In the genomic region with DNA sequence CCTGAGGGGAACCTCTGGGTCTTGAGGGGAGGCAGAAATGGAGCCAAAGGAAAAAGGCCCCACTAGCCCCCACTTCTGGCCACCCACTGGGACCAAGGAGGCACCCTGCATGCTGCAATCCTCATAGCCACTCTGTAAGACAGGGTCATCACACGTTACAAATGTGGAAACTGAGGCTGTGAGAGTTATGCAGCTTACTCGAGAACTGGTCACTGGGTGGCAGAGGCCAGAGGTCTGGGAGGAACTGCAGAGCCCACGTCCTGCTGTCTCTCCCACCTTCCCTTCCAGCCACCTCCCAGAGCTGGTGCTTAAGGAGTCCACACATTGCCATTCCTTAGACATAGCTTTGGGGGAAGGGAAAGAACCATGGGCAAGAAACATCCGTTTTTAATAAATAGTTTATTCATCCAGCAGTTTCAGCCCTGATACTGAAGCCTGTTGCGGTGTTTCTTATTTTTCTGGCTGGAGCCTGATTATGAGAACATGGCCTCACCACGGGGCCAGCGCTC, we compare ENCODE assay signal across 10 cellular contexts. TPM values are rescaled to one million over a fixed set of nuclear protein-coding genes. Genes with fewer than 3 reads are reported as not detected.
DNase-seq lines count a peak whose midpoint lies in the region; ATAC-seq, FAIRE-seq and TF ChIP-seq lines count a peak whose summit lies in the region.
"Had no signal": no experiment of that assay in that cellular context is flagged by ENCODE, and none has a peak within 500 bp of the region (broad histone marks: within the 10 kb centered on the region; RNA-seq: fewer than 3 reads in every experiment).

No MANE protein-coding gene starts in this region.

- H3K9me1 ChIP-seq in keratinocyte (ENCODE audit: control insufficient read depth, extremely low read depth, insufficient read depth, low read length) = peaks cover 5% of the 10 kb centered on the region

- H3K36me3 ChIP-seq in HCT116 (ENCODE audit: control insufficient read depth in 1 of 2, insufficient read depth in 2 of 2, low read length in 2 of 2) = peaks cover 0 to 7% of the 10 kb centered on the region in 2 experiments; a peak in 2 of 4 replicates
- H3K36me3 ChIP-seq in GM12878 (ENCODE audit: control insufficient read depth in 2 of 2, insufficient read depth in 2 of 2, low read length in 1 of 2) = peaks cover 1 to 3% of the 10 kb centered on the region in 2 experiments; a peak in 3 of 4 replicates
- peaks cover 14 to 27% of the 10 kb centered on the region in 2 experiments for H3K36me3 ChIP-seq in keratinocyte (ENCODE audit: control insufficient read depth in 2 of 2, extremely low read depth in 1 of 2, insufficient read depth in 2 of 2, low read length in 2 of 2)
- H3K36me3 ChIP-seq in smooth muscle cell (ENCODE audit: low read depth) = no peaks in the 10 kb centered on the region

- H3K79me2 ChIP-seq in HCT116 (ENCODE audit: insufficient read depth, low read length) (no peaks in the 10 kb centered on the region), GM12878 (ENCODE audit: control insufficient read depth, insufficient read depth, low read length) (no peaks in the 10 kb centered on the region), keratinocyte (ENCODE audit: control insufficient read depth, insufficient read depth, low read length) (no peaks in the 10 kb centered on the region), smooth muscle cell (ENCODE audit: low read depth) (no peaks in the 10 kb centered on the region)

- H4K20me1 ChIP-seq in HCT116 (ENCODE audit: insufficient read depth) = no peaks in the 10 kb centered on the region
- no peaks in the 10 kb centered on the region for H4K20me1 ChIP-seq in GM12878 (ENCODE audit: control insufficient read depth, insufficient read depth)
- peaks cover 4% of the 10 kb centered on the region for H4K20me1 ChIP-seq in keratinocyte (ENCODE audit: control insufficient read depth, extremely low read depth, insufficient read depth, low read length)
- H4K20me1 ChIP-seq in smooth muscle cell (ENCODE audit: low read depth) = peaks cover 12% of the 10 kb centered on the region

- POLR2A ChIA-PET in HCT116 (lab: Charles Lee) = no interaction called here
- POLR2A ChIA-PET in GM12878 (lab: Charles Lee) = interaction anchor here (1.4 kb wide), 1 partner anchor 257 kb away, joined by 3 read pairs; no protein-coding TSS in a partner anchor

- RAD21 ChIA-PET in HCT116 (lab: Charles Lee; ENCODE audit: low non-redundant PET in 1 of 2, low total read pairs in 2 of 2, uncharacterized antibody in 2 of 2, unreplicated experiment in 2 of 2) = interaction anchor here (1.0 kb wide), 3 partner anchors 257 to 284 kb away, joined by 3 to 7 read pairs (median 3); no protein-coding TSS in a partner anchor
- RAD21 ChIA-PET in GM12878 (lab: Charles Lee; ENCODE audit: unreplicated experiment) = interaction anchor here (1.0 to 4.6 kb wide), 6 partner anchors 16 to 384 kb away, joined by 3 to 25 read pairs (median 5); a partner anchor contains a TSS

- H3K4me3 ChIP-seq in HCT116 (replicated peaks in 1 of 2; ENCODE audit: low read depth in 1 of 2, low read length in 2 of 2) = no peak overlapping the region
- no peak overlapping the region for H3K4me3 ChIP-seq in GM12878
- no peak overlapping the region for H3K4me3 ChIP-seq in keratinocyte (ENCODE audit: control insufficient read depth in 2 of 3, extremely low read depth in 1 of 3, insufficient read depth in 2 of 3, low read depth in 1 of 3, low read length in 3 of 3)
- H3K4me3 ChIP-seq in smooth muscle cell = no peak overlapping the region

- DNase-seq in HCT116 (ENCODE audit: low read depth, low spot score) = no peak
- DNase-seq in GM12878 (ENCODE audit: low read depth, low spot score) = no peak
- no peak for DNase-seq in keratinocyte (ENCODE audit: low read depth, low spot score)
- no peak for DNase-seq in smooth muscle cell (lab: John Stamatoyannopoulos, UW; ENCODE audit: unreplicated experiment)
- DNase-seq in NCI-H748 treated with DMSO at 0.1 percent for 48 hours (lab: John Stamatoyannopoulos, UW) = no peak
- DNase-seq in T-helper 2 cell treated with Interferon-gamma antibody and Interleukin-4, amounts not matched to agents 5 μg/mL and 100 μg/mL, for 36 hours (ENCODE audit: low spot score) = no peak
- no peak for DNase-seq in KBM-7
- no peak for DNase-seq in LoVo (ENCODE audit: low spot score)

- TF ChIP-seq CTCF in HCT116 (IDR thresholded peaks at IDR 0.05 in 2 of 3, conservative IDR thresholded peaks at IDR 0.05 in 1 of 3; ENCODE audit: borderline replicate concordance in 1 of 3, insufficient read depth in 1 of 3, low read depth in 2 of 3, low read length in 2 of 3) (no peak), GM12878 (IDR thresholded peaks at IDR 0.05 in 2 of 3, conservative IDR thresholded peaks at IDR 0.05 in 1 of 3; ENCODE audit: control insufficient read depth in 2 of 3, extremely low read depth in 1 of 3, insufficient read depth in 1 of 3, low read depth in 3 of 3, low read length in 3 of 3) (no peak), keratinocyte (optimal IDR thresholded peaks at IDR 0.05 in 1 of 3, IDR thresholded peaks at IDR 0.05 in 1 of 3, conservative IDR thresholded peaks at IDR 0.05 in 1 of 3; ENCODE audit: extremely low read depth in 1 of 3, insufficient read depth in 2 of 3, low read length in 3 of 3) (no peak), smooth muscle cell (IDR thresholded peaks at IDR 0.05; ENCODE audit: borderline replicate concordance, insufficient read depth, poor library complexity, severe bottlenecking) (no peak)

- H2AFZ ChIP-seq in HCT116 (ENCODE audit: low read depth, low read length, poor library complexity, severe bottlenecking) = no peak overlapping the region
- no peak overlapping the region for H2AFZ ChIP-seq in GM12878 (ENCODE audit: control insufficient read depth, low read depth, low read length)
- no peak overlapping the region for H2AFZ ChIP-seq in keratinocyte (ENCODE audit: control insufficient read depth, low read length)
- H2AFZ ChIP-seq in smooth muscle cell (ENCODE audit: low read depth) = no peak overlapping the region

- peaks cover 25% of the 10 kb centered on the region for H3F3A ChIP-seq in smooth muscle cell (ENCODE audit: low read depth)

- H3K4me1 Mint-ChIP-seq in T-helper 2 cell treated with Interferon-gamma antibody and Interleukin-4, amounts not matched to agents 5 μg/mL and 100 μg/mL, for 36 hours (ENCODE audit: low read depth) = peaks cover 8% of the 10 kb centered on the region

- H3K4me1 ChIP-seq in HCT116 (ENCODE audit: control insufficient read depth in 1 of 2, insufficient read depth in 2 of 2, low read length in 2 of 2) (peaks cover 12 to 27% of the 10 kb centered on the region in 2 experiments), GM12878 (ENCODE audit: control insufficient read depth, insufficient read depth, low read length) (no peaks in the 10 kb centered on the region; the same call in 1 of the 2 replicates), keratinocyte (ENCODE audit: control insufficient read depth, extremely low read depth, insufficient read depth, low read length) (peaks cover 30% of the 10 kb centered on the region), smooth muscle cell (ENCODE audit: low read depth) (peaks cover 23% of the 10 kb centered on the region)

- dilution Hi-C loops in keratinocyte (cut with MboI; ENCODE audit: extremely low pct_ligation_motif_present, low sequenced_read_pairs) = no loop called here

- H3K9me3 ChIP-seq in HCT116 (ENCODE audit: control insufficient read depth in 1 of 2, insufficient read depth in 1 of 2, low read depth in 1 of 2, low read length in 2 of 2) = no peaks in the 10 kb centered on the region
- no peaks in the 10 kb centered on the region for H3K9me3 ChIP-seq in GM12878 (replicated peaks; ENCODE audit: control insufficient read depth, insufficient read depth, low read length)
- H3K9me3 ChIP-seq in keratinocyte (ENCODE audit: control insufficient read depth, low read depth, low read length) = no peaks in the 10 kb centered on the region
- no peaks in the 10 kb centered on the region for H3K9me3 ChIP-seq in smooth muscle cell (replicated peaks; ENCODE audit: low read depth)

- H3K9ac ChIP-seq in HCT116 (ENCODE audit: low read length) = no peak overlapping the region
- no peak overlapping the region for H3K9ac ChIP-seq in GM12878 (ENCODE audit: control insufficient read depth, insufficient read depth, low read length)
- peak overlapping the region; percentile 22 for H3K9ac ChIP-seq in keratinocyte (ENCODE audit: control insufficient read depth, extremely low read depth, insufficient read depth, low read length)
- H3K9ac ChIP-seq in smooth muscle cell (ENCODE audit: low read depth) = no peak overlapping the region

- TF ChIP-seq POLR2A in HCT116 (IDR thresholded peaks at IDR 0.05; ENCODE audit: borderline replicate concordance, extremely low read depth, insufficient read depth, insufficient read length) = no peak
- peak; percentile 36; the same call in 1 of the 2 replicates for TF ChIP-seq POLR2A in GM12878 (IDR thresholded peaks at IDR 0.05; ENCODE audit: low read depth, low read length)

- no peak overlapping the region for H3K27ac Mint-ChIP-seq in T-helper 2 cell treated with Interferon-gamma antibody and Interleukin-4, amounts not matched to agents 5 μg/mL and 100 μg/mL, for 36 hours

- H3K27me3 ChIP-seq in HCT116 (ENCODE audit: insufficient read depth, low read length) (no peaks in the 10 kb centered on the region), GM12878 (replicated peaks in 1 of 2; ENCODE audit: control insufficient read depth in 2 of 2, insufficient read depth in 2 of 2, low read length in 1 of 2) (no peaks in the 10 kb centered on the region; a peak in 1 of 4 replicates), keratinocyte (ENCODE audit: control insufficient read depth, extremely low read depth, insufficient read depth, low read length) (peaks cover 12% of the 10 kb centered on the region), smooth muscle cell (ENCODE audit: low read depth) (no peaks in the 10 kb centered on the region)

- H3K36me3 Mint-ChIP-seq in T-helper 2 cell treated with Interferon-gamma antibody and Interleukin-4, amounts not matched to agents 5 μg/mL and 100 μg/mL, for 36 hours (ENCODE audit: low read depth) = peaks cover 25% of the 10 kb centered on the region

- ATAC-seq in HCT116 (no peak), GM12878 (no peak)

- TF ChIP-seq RAD21 in HCT116 (IDR thresholded peaks at IDR 0.05; ENCODE audit: low read depth) = no peak
- TF ChIP-seq RAD21 in GM12878 (IDR thresholded peaks at IDR 0.05; ENCODE audit: insufficient read depth, low read depth, low read length) = no peak

- H3K4me3 Mint-ChIP-seq in T-helper 2 cell treated with Interferon-gamma antibody and Interleukin-4, amounts not matched to agents 5 μg/mL and 100 μg/mL, for 36 hours = no peak overlapping the region

- no peaks in the 10 kb centered on the region for H3K9me3 Mint-ChIP-seq in T-helper 2 cell treated with Interferon-gamma antibody and Interleukin-4, amounts not matched to agents 5 μg/mL and 100 μg/mL, for 36 hours

- intact Hi-C loops in HCT116 (cut with micrococcal nuclease) = loop anchor here (1.0 kb wide), 1 partner anchor 383 kb away; no protein-coding TSS in a partner anchor
- intact Hi-C loops in GM12878 (cut with micrococcal nuclease; ENCODE audit: unreplicated experiment) = loop anchor here (1.0 kb wide), 2 partner anchors 256 to 383 kb away; no protein-coding TSS in a partner anchor

- H3K27me3 Mint-ChIP-seq in T-helper 2 cell treated with Interferon-gamma antibody and Interleukin-4, amounts not matched to agents 5 μg/mL and 100 μg/mL, for 36 hours (ENCODE audit: low read depth) = no peaks in the 10 kb centered on the region

- no peak for TF ChIP-seq EP300 in GM12878 (IDR thresholded peaks at IDR 0.05; ENCODE audit: borderline replicate concordance in 1 of 2, control insufficient read depth in 1 of 2, low read depth in 2 of 2, low read length in 2 of 2)

- 53% methylated on average over 7 of the region's 7 CpGs for WGBS in GM12878 (ENCODE audit: insufficient coverage, insufficient replicate concordance, low lambda C conversion rate, missing lambda C conversion rate)
- WGBS in smooth muscle cell (ENCODE audit: low lambda C conversion rate) = 14% methylated on average over 7 of the region's 7 CpGs

- H3K9me2 ChIP-seq in HCT116 (ENCODE audit: insufficient read depth) = no peaks in the 10 kb centered on the region

- BruUV-seq in HCT116 (replicated peaks; lab: Mats Ljungman, UMichigan) (no TSS peak), GM12878 (replicated peaks; lab: Mats Ljungman, UMichigan) (no TSS peak)

- in situ Hi-C loops in GM12878 (cut with MboI) = no loop called here
- in situ Hi-C loops in KBM-7 (cut with MboI; ENCODE audit: low pct_unique_long_range_greater_than_20kb, low sequenced_read_pairs) = no loop called here

- H3K27ac ChIP-seq in HCT116 (ENCODE audit: low read depth, low read length) (peak overlapping the region; percentile 15; the same call in 1 of the 2 replicates), GM12878 (ENCODE audit: control insufficient read depth, insufficient read depth) (no peak overlapping the region), keratinocyte (ENCODE audit: control insufficient read depth, insufficient read depth, low read length) (no peak overlapping the region), smooth muscle cell (ENCODE audit: low read depth) (peak overlapping the region; percentile 83)

- SMC1A ChIA-PET in GM12878 (lab: Charles Lee; ENCODE audit: uncharacterized antibody, unreplicated experiment) = interaction anchor here (0.9 to 2.6 kb wide), 5 partner anchors 17 to 258 kb away, joined by 3 to 9 read pairs (median 4); a partner anchor contains a TSS

- peak overlapping the region; percentile 37 for H3K4me2 ChIP-seq in HCT116 (ENCODE audit: low read length)
- H3K4me2 ChIP-seq in GM12878 (ENCODE audit: control insufficient read depth, insufficient read depth) = no peak overlapping the region
- H3K4me2 ChIP-seq in keratinocyte (ENCODE audit: control insufficient read depth, extremely low read depth, insufficient read depth, low read depth, low read length) = peak overlapping the region; percentile 19
- H3K4me2 ChIP-seq in smooth muscle cell = peak overlapping the region; percentile 68

- FAIRE-seq in GM12878 (lab: Jason Lieb, UNC) = no peak
- FAIRE-seq in keratinocyte (lab: Jason Lieb, UNC) = no peak

- CTCF ChIA-PET in HCT116 (lab: Charles Lee) = interaction anchor here (0.8 to 3.8 kb wide), 25 partner anchors 9 to 385 kb away, joined by 3 to 67 read pairs (median 4); a partner anchor contains a TSS
- CTCF ChIA-PET in GM12878 (lab: Yijun Ruan, JAX) = interaction anchor here (0.5 to 5.9 kb wide), 19 partner anchors 9 to 384 kb away, joined by 3 to 40 read pairs (median 5); a partner anchor contains a TSS

RNA-seq across cellular contexts. Expression of a gene that starts 18.0 kb away (rescaled TPM):
- total RNA-seq in HCT116 (2021; ENCODE audit: unreplicated experiment) (43.9 TPM), GM12878 (2014; rRNA removed) (25.8 and 26.5 TPM in 2 replicates), GM12878 (2014; rRNA removed; fragmentation: Illumina TruSeq; extraction: Trizol) (23.0 and 25.8 TPM in 2 replicates), GM12878 (2021) (30.4 and 35.2 TPM in 2 replicates), smooth muscle cell (48.8 and 52.4 TPM in 2 replicates)
- polyA plus RNA-seq in HCT116 (2012) = 27.4 and 28.0 TPM in 2 replicates
- total RNA-seq in GM12878 (2013; cell fraction: nucleolus; rRNA removed) = 70.2 and 77.1 TPM in 2 replicates
- polyA plus RNA-seq in GM12878 (2011; ENCODE audit: low read depth) = 15.5 TPM
- polyA plus RNA-seq in GM12878 (2011; rRNA removed) (47.1 and 50.1 TPM in 2 replicates), GM12878 (2014; fragmentation: Illumina TruSeq; extraction: Trizol) (13.5 and 22.6 TPM in 2 replicates), GM12878 (2014; fragmentation: Nextera tagmentation; extraction: Ambion mirVana) (1 to 10 TPM in 1 of 2 experiments, under 1 TPM in 1; 0.45 to 1.2 TPM), GM12878 (2014; rRNA removed) (30.0 and 33.8 TPM in 2 replicates), GM12878 (2016; fragmentation: Nextera tagmentation; extraction: Ambion mirVana) (10 to 100 TPM in 1 of 2 experiments, 1 to 10 TPM in 1; 5.9 to 14.0 TPM), keratinocyte (30.8 to 48.6 TPM (median 47.5 TPM) in 3 replicates), smooth muscle cell (87.3 and 91.6 TPM in 2 replicates)
- polyA plus RNA-seq in GM12878 (2011; cell fraction: cytosol; rRNA removed) = 29.2 and 32.0 TPM in 2 replicates
- 125 and 133 TPM in 2 replicates for polyA plus RNA-seq in GM12878 (2011; cell fraction: nucleus; rRNA removed)
- polyA plus RNA-seq in GM12878 (2012) = 24.8 and 24.9 TPM in 2 replicates
- polyA minus RNA-seq in GM12878 (2011; rRNA and poly(A)+ RNA removed) = 20.0 and 35.0 TPM in 2 replicates
- 11.6 TPM in 2 replicates for polyA minus RNA-seq in GM12878 (2011; cell fraction: cytosol; rRNA and poly(A)+ RNA removed)
- polyA minus RNA-seq in GM12878 (2011; cell fraction: nucleus; rRNA and poly(A)+ RNA removed) = 51.3 and 64.4 TPM in 2 replicates
- polyA plus RNA-seq in keratinocyte (2011; ENCODE audit: low read depth) = 23.4 TPM
- 19.1 and 24.5 TPM in 2 replicates for polyA plus RNA-seq in keratinocyte (2011; cell fraction: cytosol; rRNA removed)
- 74.9 and 89.3 TPM in 2 replicates for polyA plus RNA-seq in keratinocyte (2011; cell fraction: nucleus; rRNA removed)
- 34.0 and 34.2 TPM in 2 replicates for polyA plus RNA-seq in keratinocyte (2012; ENCODE audit: low replicate concordance)
- 39.6 to 72.0 TPM (median 40.1 TPM) in 3 replicates for polyA minus RNA-seq in keratinocyte
- polyA minus RNA-seq in keratinocyte (2011; cell fraction: cytosol; rRNA and poly(A)+ RNA removed) = 21.1 TPM
- polyA minus RNA-seq in keratinocyte (2011; cell fraction: nucleus; rRNA and poly(A)+ RNA removed) = 31.9 and 52.5 TPM in 2 replicates

RNA-seq across cellular contexts. Expression of a gene that starts 24.2 kb away (rescaled TPM):
- not detected for total RNA-seq in HCT116 (2021; ENCODE audit: unreplicated experiment)
- 0.02 TPM in 1 of 2 replicates, not detected in the other for polyA plus RNA-seq in HCT116 (2012)
- not detected in 2 replicates for total RNA-seq in GM12878 (2013; cell fraction: nucleolus; rRNA removed)
- total RNA-seq in GM12878 (2014; rRNA removed) = not detected in 2 replicates
- not detected in 2 replicates for total RNA-seq in GM12878 (2014; rRNA removed; fragmentation: Illumina TruSeq; extraction: Trizol)
- not detected in 2 replicates for total RNA-seq in GM12878 (2021)
- not detected for polyA plus RNA-seq in GM12878 (2011; ENCODE audit: low read depth)
- polyA plus RNA-seq in GM12878 (2011; rRNA removed) = 0.15 TPM in 1 of 2 replicates, not detected in the other
- polyA plus RNA-seq in GM12878 (2011; cell fraction: cytosol; rRNA removed) = 0.01 TPM in 1 of 2 replicates, not detected in the other
- not detected in 2 replicates for polyA plus RNA-seq in GM12878 (2011; cell fraction: nucleus; rRNA removed)
- not detected in 2 replicates for polyA plus RNA-seq in GM12878 (2012)
- not detected in 2 replicates for polyA plus RNA-seq in GM12878 (2014; fragmentation: Illumina TruSeq; extraction: Trizol)
- under 1 TPM in 1 of 2 experiments, not detected in 1; 0.02 TPM for polyA plus RNA-seq in GM12878 (2014; fragmentation: Nextera tagmentation; extraction: Ambion mirVana)
- polyA plus RNA-seq in GM12878 (2014; rRNA removed) = not detected in 2 replicates
- polyA plus RNA-seq in GM12878 (2016; fragmentation: Nextera tagmentation; extraction: Ambion mirVana) = under 1 TPM in 1 of 2 experiments, not detected in 1; 0.09 TPM
- polyA minus RNA-seq in GM12878 (2011; rRNA and poly(A)+ RNA removed) = not detected in 2 replicates
- polyA minus RNA-seq in GM12878 (2011; cell fraction: cytosol; rRNA and poly(A)+ RNA removed) = not detected in 2 replicates
- not detected in 2 replicates for polyA minus RNA-seq in GM12878 (2011; cell fraction: nucleus; rRNA and poly(A)+ RNA removed)
- 0.05 TPM in 1 of 3 replicates, not detected in the others for polyA plus RNA-seq in keratinocyte
- polyA plus RNA-seq in keratinocyte (2011; ENCODE audit: low read depth) = not detected
- polyA plus RNA-seq in keratinocyte (2011; cell fraction: cytosol; rRNA removed) = not detected in 2 replicates
- not detected in 2 replicates for polyA plus RNA-seq in keratinocyte (2011; cell fraction: nucleus; rRNA removed)
- not detected in 2 replicates for polyA plus RNA-seq in keratinocyte (2012; ENCODE audit: low replicate concordance)
- not detected in 3 replicates for polyA minus RNA-seq in keratinocyte
- not detected for polyA minus RNA-seq in keratinocyte (2011; cell fraction: cytosol; rRNA and poly(A)+ RNA removed)
- not detected in 2 replicates for polyA minus RNA-seq in keratinocyte (2011; cell fraction: nucleus; rRNA and poly(A)+ RNA removed)
- total RNA-seq in smooth muscle cell = 2.2 and 2.6 TPM in 2 replicates
- polyA plus RNA-seq in smooth muscle cell = 3.7 and 5.6 TPM in 2 replicates
- total RNA-seq: pulmonary artery endothelial cell; T-helper 2 cell treated with Interferon-gamma antibody and Interleukin-4, amounts not matched to agents 100 ng/mL and 5 ng/mL, for 36 hours had no signal

RNA-seq across cellular contexts. Expression of a gene that starts 32.9 kb away (rescaled TPM):
- not detected for total RNA-seq in HCT116 (2021; ENCODE audit: unreplicated experiment)
- not detected in 2 replicates for polyA plus RNA-seq in HCT116 (2012)
- not detected in 2 replicates for total RNA-seq in GM12878 (2013; cell fraction: nucleolus; rRNA removed)
- total RNA-seq in GM12878 (2014; rRNA removed) = not detected in 2 replicates
- total RNA-seq in GM12878 (2014; rRNA removed; fragmentation: Illumina TruSeq; extraction: Trizol) = not detected in 2 replicates
- not detected in 2 replicates for total RNA-seq in GM12878 (2021)
- polyA plus RNA-seq in GM12878 (2011; ENCODE audit: low read depth) = not detected
- polyA plus RNA-seq in GM12878 (2011; rRNA removed) = not detected in 2 replicates
- polyA plus RNA-seq in GM12878 (2011; cell fraction: cytosol; rRNA removed) = not detected in 2 replicates
- not detected in 2 replicates for polyA plus RNA-seq in GM12878 (2011; cell fraction: nucleus; rRNA removed)
- polyA plus RNA-seq in GM12878 (2012) = not detected in 2 replicates
- polyA plus RNA-seq in GM12878 (2014; fragmentation: Illumina TruSeq; extraction: Trizol) = not detected in 2 replicates
- polyA plus RNA-seq in GM12878 (2014; fragmentation: Nextera tagmentation; extraction: Ambion mirVana) = not detected
- polyA plus RNA-seq in GM12878 (2014; rRNA removed) = not detected in 2 replicates
- polyA plus RNA-seq in GM12878 (2016; fragmentation: Nextera tagmentation; extraction: Ambion mirVana) = not detected
- not detected in 2 replicates for polyA minus RNA-seq in GM12878 (2011; rRNA and poly(A)+ RNA removed)
- polyA minus RNA-seq in GM12878 (2011; cell fraction: cytosol; rRNA and poly(A)+ RNA removed) = not detected in 2 replicates
- polyA minus RNA-seq in GM12878 (2011; cell fraction: nucleus; rRNA and poly(A)+ RNA removed) = not detected in 2 replicates
- not detected in 3 replicates for polyA plus RNA-seq in keratinocyte
- polyA plus RNA-seq in keratinocyte (2011; ENCODE audit: low read depth) = not detected
- polyA plus RNA-seq in keratinocyte (2011; cell fraction: cytosol; rRNA removed) = not detected in 2 replicates
- not detected in 2 replicates for polyA plus RNA-seq in keratinocyte (2011; cell fraction: nucleus; rRNA removed)
- not detected in 2 replicates for polyA plus RNA-seq in keratinocyte (2012; ENCODE audit: low replicate concordance)
- polyA minus RNA-seq in keratinocyte = not detected in 3 replicates
- polyA minus RNA-seq in keratinocyte (2011; cell fraction: cytosol; rRNA and poly(A)+ RNA removed) = not detected
- not detected in 2 replicates for polyA minus RNA-seq in keratinocyte (2011; cell fraction: nucleus; rRNA and poly(A)+ RNA removed)
- total RNA-seq in smooth muscle cell = not detected in 2 replicates
- not detected in 2 replicates for polyA plus RNA-seq in smooth muscle cell
- total RNA-seq: pulmonary artery endothelial cell; T-helper 2 cell treated with Interferon-gamma antibody and Interleukin-4, amounts not matched to agents 100 ng/mL and 5 ng/mL, for 36 hours had no signal

RNA-seq across cellular contexts. Expression of a gene that starts 59.4 kb away (rescaled TPM):
- total RNA-seq in HCT116 (2021; ENCODE audit: unreplicated experiment) = 95.1 TPM
- 128 and 169 TPM in 2 replicates for polyA plus RNA-seq in HCT116 (2012)
- 12.7 and 13.3 TPM in 2 replicates for total RNA-seq in GM12878 (2013; cell fraction: nucleolus; rRNA removed)
- 40.6 and 44.0 TPM in 2 replicates for total RNA-seq in GM12878 (2014; rRNA removed)
- 54.5 and 60.1 TPM in 2 replicates for total RNA-seq in GM12878 (2014; rRNA removed; fragmentation: Illumina TruSeq; extraction: Trizol)
- 80.6 and 90.2 TPM in 2 replicates for total RNA-seq in GM12878 (2021)
- 7.9 TPM for polyA plus RNA-seq in GM12878 (2011; ENCODE audit: low read depth)
- polyA plus RNA-seq in GM12878 (2011; rRNA removed) = 37.1 and 44.3 TPM in 2 replicates
- polyA plus RNA-seq in GM12878 (2011; cell fraction: cytosol; rRNA removed) = 12.9 and 21.3 TPM in 2 replicates
- polyA plus RNA-seq in GM12878 (2011; cell fraction: nucleus; rRNA removed) = 11.8 and 18.5 TPM in 2 replicates
- 56.3 and 86.6 TPM in 2 replicates for polyA plus RNA-seq in GM12878 (2012)
- polyA plus RNA-seq in GM12878 (2014; fragmentation: Illumina TruSeq; extraction: Trizol) = 27.3 and 61.8 TPM in 2 replicates
- 100 to 1,000 TPM; 433 to 478 TPM for polyA plus RNA-seq in GM12878 (2014; fragmentation: Nextera tagmentation; extraction: Ambion mirVana)
- 43.5 and 44.2 TPM in 2 replicates for polyA plus RNA-seq in GM12878 (2014; rRNA removed)
- polyA plus RNA-seq in GM12878 (2016; fragmentation: Nextera tagmentation; extraction: Ambion mirVana) = 100 to 1,000 TPM; 206 to 230 TPM
- 6.4 and 8.3 TPM in 2 replicates for polyA minus RNA-seq in GM12878 (2011; rRNA and poly(A)+ RNA removed)
- 7.2 and 16.2 TPM in 2 replicates for polyA minus RNA-seq in GM12878 (2011; cell fraction: cytosol; rRNA and poly(A)+ RNA removed)
- 4.1 and 5.9 TPM in 2 replicates for polyA minus RNA-seq in GM12878 (2011; cell fraction: nucleus; rRNA and poly(A)+ RNA removed)
- polyA plus RNA-seq in keratinocyte = 43.8 to 76.7 TPM (median 71.4 TPM) in 3 replicates
- polyA plus RNA-seq in keratinocyte (2011; ENCODE audit: low read depth) = 26.5 TPM
- 22.3 and 22.6 TPM in 2 replicates for polyA plus RNA-seq in keratinocyte (2011; cell fraction: cytosol; rRNA removed)
- 11.0 and 12.1 TPM in 2 replicates for polyA plus RNA-seq in keratinocyte (2011; cell fraction: nucleus; rRNA removed)
- polyA plus RNA-seq in keratinocyte (2012; ENCODE audit: low replicate concordance) = 140 and 159 TPM in 2 replicates
- polyA minus RNA-seq in keratinocyte = 9.6 to 14.3 TPM (median 12.0 TPM) in 3 replicates
- 14.4 TPM for polyA minus RNA-seq in keratinocyte (2011; cell fraction: cytosol; rRNA and poly(A)+ RNA removed)
- polyA minus RNA-seq in keratinocyte (2011; cell fraction: nucleus; rRNA and poly(A)+ RNA removed) = 3.6 and 5.1 TPM in 2 replicates
- 29.9 and 67.3 TPM in 2 replicates for total RNA-seq in smooth muscle cell
- polyA plus RNA-seq in smooth muscle cell = 204 and 208 TPM in 2 replicates

Comparison
In these comparisons a context has a peak if more than half of its experiments do, and no peak if none do; other contexts are left out.
1. H3K27ac ChIP-seq: peak in HCT116 (single experiment) and smooth muscle cell (single experiment); none in GM12878 (single experiment) and keratinocyte (single experiment).